Comparison of ENCODE assay signal across 1 cellular context in genomic region chr10:89404082-89404481, GRCh38.
TF ChIP-seq lines count a peak whose summit lies in the region.

No MANE protein-coding gene starts in this region.

TF ChIP-seq in HepG2, 621 proteins besides CTCF, POLR2A, EP300 and RAD21:
- TF ChIP-seq, protein P1, sequence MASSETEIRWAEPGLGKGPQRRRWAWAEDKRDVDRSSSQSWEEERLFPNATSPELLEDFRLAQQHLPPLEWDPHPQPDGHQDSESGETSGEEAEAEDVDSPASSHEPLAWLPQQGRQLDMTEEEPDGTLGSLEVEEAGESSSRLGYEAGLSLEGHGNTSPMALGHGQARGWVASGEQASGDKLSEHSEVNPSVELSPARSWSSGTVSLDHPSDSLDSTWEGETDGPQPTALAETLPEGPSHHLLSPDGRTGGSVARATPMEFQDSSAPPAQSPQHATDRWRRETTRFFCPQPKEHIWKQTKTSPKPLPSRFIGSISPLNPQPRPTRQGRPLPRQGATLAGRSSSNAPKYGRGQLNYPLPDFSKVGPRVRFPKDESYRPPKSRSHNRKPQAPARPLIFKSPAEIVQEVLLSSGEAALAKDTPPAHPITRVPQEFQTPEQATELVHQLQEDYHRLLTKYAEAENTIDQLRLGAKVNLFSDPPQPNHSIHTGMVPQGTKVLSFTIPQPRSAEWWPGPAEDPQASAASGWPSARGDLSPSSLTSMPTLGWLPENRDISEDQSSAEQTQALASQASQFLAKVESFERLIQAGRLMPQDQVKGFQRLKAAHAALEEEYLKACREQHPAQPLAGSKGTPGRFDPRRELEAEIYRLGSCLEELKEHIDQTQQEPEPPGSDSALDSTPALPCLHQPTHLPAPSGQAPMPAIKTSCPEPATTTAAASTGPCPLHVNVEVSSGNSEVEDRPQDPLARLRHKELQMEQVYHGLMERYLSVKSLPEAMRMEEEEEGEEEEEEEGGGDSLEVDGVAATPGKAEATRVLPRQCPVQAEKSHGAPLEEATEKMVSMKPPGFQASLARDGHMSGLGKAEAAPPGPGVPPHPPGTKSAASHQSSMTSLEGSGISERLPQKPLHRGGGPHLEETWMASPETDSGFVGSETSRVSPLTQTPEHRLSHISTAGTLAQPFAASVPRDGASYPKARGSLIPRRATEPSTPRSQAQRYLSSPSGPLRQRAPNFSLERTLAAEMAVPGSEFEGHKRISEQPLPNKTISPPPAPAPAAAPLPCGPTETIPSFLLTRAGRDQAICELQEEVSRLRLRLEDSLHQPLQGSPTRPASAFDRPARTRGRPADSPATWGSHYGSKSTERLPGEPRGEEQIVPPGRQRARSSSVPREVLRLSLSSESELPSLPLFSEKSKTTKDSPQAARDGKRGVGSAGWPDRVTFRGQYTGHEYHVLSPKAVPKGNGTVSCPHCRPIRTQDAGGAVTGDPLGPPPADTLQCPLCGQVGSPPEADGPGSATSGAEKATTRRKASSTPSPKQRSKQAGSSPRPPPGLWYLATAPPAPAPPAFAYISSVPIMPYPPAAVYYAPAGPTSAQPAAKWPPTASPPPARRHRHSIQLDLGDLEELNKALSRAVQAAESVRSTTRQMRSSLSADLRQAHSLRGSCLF (CRISPR knock-in tag; IDR thresholded peaks at IDR 0.05; ENCODE audit: borderline replicate concordance), result no peak
- TF ChIP-seq ZFP1 (CRISPR knock-in tag; IDR thresholded peaks at IDR 0.05) (no peak), SMARCC2 (IDR thresholded peaks at IDR 0.05) (no peak), ZNF777 (CRISPR knock-in tag; IDR thresholded peaks at IDR 0.05) (no peak), SNAI1 (CRISPR knock-in tag; IDR thresholded peaks at IDR 0.05; ENCODE audit: borderline replicate concordance) (no peak), ZBTB33 (CRISPR knock-in tag; IDR thresholded peaks at IDR 0.05) (peak; percentile 86), MED13 (CRISPR knock-in tag; IDR thresholded peaks at IDR 0.05) (no peak)
- TF ChIP-seq, protein P2, sequence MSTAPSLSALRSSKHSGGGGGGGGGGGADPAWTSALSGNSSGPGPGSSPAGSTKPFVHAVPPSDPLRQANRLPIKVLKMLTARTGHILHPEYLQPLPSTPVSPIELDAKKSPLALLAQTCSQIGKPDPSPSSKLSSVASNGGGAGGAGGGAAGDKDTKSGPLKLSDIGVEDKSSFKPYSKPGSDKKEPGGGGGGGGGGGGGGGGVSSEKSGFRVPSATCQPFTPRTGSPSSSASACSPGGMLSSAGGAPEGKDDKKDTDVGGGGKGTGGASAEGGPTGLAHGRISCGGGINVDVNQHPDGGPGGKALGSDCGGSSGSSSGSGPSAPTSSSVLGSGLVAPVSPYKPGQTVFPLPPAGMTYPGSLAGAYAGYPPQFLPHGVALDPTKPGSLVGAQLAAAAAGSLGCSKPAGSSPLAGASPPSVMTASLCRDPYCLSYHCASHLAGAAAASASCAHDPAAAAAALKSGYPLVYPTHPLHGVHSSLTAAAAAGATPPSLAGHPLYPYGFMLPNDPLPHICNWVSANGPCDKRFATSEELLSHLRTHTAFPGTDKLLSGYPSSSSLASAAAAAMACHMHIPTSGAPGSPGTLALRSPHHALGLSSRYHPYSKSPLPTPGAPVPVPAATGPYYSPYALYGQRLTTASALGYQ (CRISPR knock-in tag; IDR thresholded peaks at IDR 0.05), result no peak
